ENCODE assay signal across 28 cellular contexts in the genomic region with DNA sequence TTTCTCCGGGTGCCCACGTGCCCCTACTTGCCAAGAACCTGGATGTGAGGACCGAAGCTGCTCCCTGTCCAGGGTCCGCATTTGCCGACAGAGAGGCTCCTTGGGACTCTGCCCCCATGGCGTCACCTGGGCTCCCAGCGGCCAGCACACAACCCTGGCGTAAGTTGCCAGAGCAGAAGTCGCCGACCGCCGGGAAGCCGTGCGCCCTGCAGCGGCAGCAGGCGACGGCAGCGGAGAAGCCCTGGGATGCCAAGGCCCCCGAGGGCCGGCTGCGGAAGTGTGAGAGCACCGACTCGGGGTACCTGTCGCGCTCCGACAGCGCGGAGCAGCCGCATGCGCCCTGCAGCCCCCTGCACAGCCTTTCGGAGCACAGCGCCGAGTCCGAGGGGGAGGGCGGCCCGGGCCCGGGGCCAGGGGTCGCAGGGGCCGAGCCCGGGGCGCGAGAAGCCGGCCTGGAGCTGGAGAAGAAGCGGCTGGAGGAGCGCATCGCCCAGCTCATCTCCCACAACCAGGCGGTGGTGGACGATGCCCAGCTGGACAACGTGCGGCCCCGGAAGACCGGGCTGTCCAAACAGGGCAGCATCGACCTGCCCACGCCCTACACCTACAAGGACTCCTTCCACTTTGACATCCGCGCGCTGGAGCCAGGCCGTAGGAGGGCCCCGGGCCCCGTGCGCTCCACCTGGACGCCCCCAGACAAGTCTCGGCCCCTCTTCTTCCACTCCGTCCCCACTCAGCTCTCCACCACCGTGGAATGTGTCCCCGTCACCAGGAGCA. TPM values are rescaled to one million over a fixed set of nuclear protein-coding genes. Genes with fewer than 3 reads are reported as not detected.
"Had no signal": no experiment of that assay in that cellular context is flagged by ENCODE, and none has a peak within 500 bp of the region (broad histone marks: within the 10 kb centered on the region; RNA-seq: fewer than 3 reads in every experiment).

No MANE protein-coding gene starts in this region.

- H3K27ac ChIP-seq: adrenal gland, breast epithelium, Peyer's patch, RWPE1 had no signal

- H3K36me3 ChIP-seq: adrenal gland, breast epithelium, MG63, Peyer's patch had no signal

- H3K4me3 Mint-ChIP-seq: activated CD4-positive, alpha-beta T cell treated with anti-CD3 and anti-CD28 coated beads, Interleukin-2, amount 10 ng/mL, durations not matched to agents 24 days and 14 days; activated naive CD4-positive, alpha-beta T cell treated with anti-CD3 and anti-CD28 coated beads for 36 hours; activated naive CD8-positive, alpha-beta T cell; activated T-helper 17 cell treated with anti-CD3 and anti-CD28 coated beads, Interleukin-2, amount 50 U/mL, for 72 hours; T-helper 1 cell treated with Interleukin-12 subunit alpha and Interleukin-12 subunit beta and Interleukin-4 antibody, amounts not matched to agents 30 μg/mL and 1 μg/mL, for 36 hours; WTC11 had no signal

- H3K4me1 ChIP-seq: adrenal gland, breast epithelium, Peyer's patch had no signal

- H3K27me3 ChIP-seq: MG63, Peyer's patch had no signal

- H3K4me3 ChIP-seq: adrenal gland, breast epithelium, MG63, Peyer's patch had no signal

- H3K27ac Mint-ChIP-seq: activated CD4-positive, alpha-beta T cell treated with anti-CD3 and anti-CD28 coated beads, Interleukin-2, amount 10 ng/mL, durations not matched to agents 24 days and 14 days; activated naive CD4-positive, alpha-beta T cell treated with anti-CD3 and anti-CD28 coated beads for 36 hours; T-helper 1 cell treated with Interleukin-12 subunit alpha and Interleukin-12 subunit beta and Interleukin-4 antibody, amounts not matched to agents 30 μg/mL and 1 μg/mL, for 36 hours; WTC11 had no signal

- H3K27me3 Mint-ChIP-seq: activated CD4-positive, alpha-beta T cell treated with anti-CD3 and anti-CD28 coated beads, Interleukin-2, amount 10 ng/mL, durations not matched to agents 24 days and 14 days; activated naive CD8-positive, alpha-beta T cell; activated T-helper 17 cell treated with anti-CD3 and anti-CD28 coated beads, Interleukin-2, amount 50 U/mL, for 72 hours had no signal

- H3K9me3 Mint-ChIP-seq: activated CD4-positive, alpha-beta T cell treated with anti-CD3 and anti-CD28 coated beads, Interleukin-2, amount 10 ng/mL, durations not matched to agents 24 days and 14 days; activated naive CD4-positive, alpha-beta T cell treated with anti-CD3 and anti-CD28 coated beads for 36 hours; activated T-helper 17 cell treated with anti-CD3 and anti-CD28 coated beads, Interleukin-2, amount 50 U/mL, for 72 hours; T-helper 1 cell treated with Interleukin-12 subunit alpha and Interleukin-12 subunit beta and Interleukin-4 antibody, amounts not matched to agents 30 μg/mL and 1 μg/mL, for 36 hours; WTC11 had no signal

- DNase-seq: activated CD4-positive, alpha-beta T cell treated with anti-CD3 and anti-CD28 coated beads for 1 hour; activated CD4-positive, alpha-beta T cell treated with anti-CD3 and anti-CD28 coated beads, Interleukin-2, amount 10 ng/mL, durations not matched to agents 24 days and 14 days; activated CD4-positive, alpha-beta T cell treated with anti-CD3 and anti-CD28 coated beads, Interleukin-2, amount 50 U/mL, for 48 hours; activated gamma-delta T cell; activated naive CD4-positive, alpha-beta T cell treated with anti-CD3 and anti-CD28 coated beads for 36 hours; activated T-cell treated with anti-CD3 and anti-CD28 coated beads for 4 hours; adrenal gland; aorta; MG63; MV-4-11; NCI-H1092 treated with DMSO at 0.1 percent for 48 hours; NCI-H1436; NCI-H1694 treated with DMSO at 0.1 percent for 48 hours; NCI-H2029 treated with DMSO at 0.1 percent for 48 hours; NCI-H345; NCI-H510A; NCI-H526 treated with DMSO at 0.1 percent for 48 hours; NCI-H82; Peyer's patch; SHP77 treated with DMSO at 0.1 percent for 48 hours; T-helper 9 cell had no signal

- H3K36me3 Mint-ChIP-seq: WTC11 had no signal

- ATAC-seq: activated T-helper 17 cell treated with anti-CD3 and anti-CD28 coated beads, Interleukin-2, amount 50 U/mL, for 72 hours; WTC11 had no signal

- H3K9me3 ChIP-seq: adrenal gland, breast epithelium, MG63, Peyer's patch had no signal

- H3K4me1 Mint-ChIP-seq: activated CD4-positive, alpha-beta T cell treated with anti-CD3 and anti-CD28 coated beads, Interleukin-2, amount 10 ng/mL, durations not matched to agents 24 days and 14 days; activated T-helper 17 cell treated with anti-CD3 and anti-CD28 coated beads, Interleukin-2, amount 50 U/mL, for 72 hours; WTC11 had no signal

RNA-seq across cellular contexts. Expression of a gene that starts 28.3 kb away (rescaled TPM):
- total RNA-seq: SK-MEL-5 had no signal
